ENCODE assay signal across 29 cellular contexts in genomic region chr2:143594745-143595144, GRCh38.
"Had no signal": no experiment of that assay in that cellular context is flagged by ENCODE, and none has a peak within 500 bp of the region (broad histone marks: within the 10 kb centered on the region; RNA-seq: fewer than 3 reads in every experiment).

No MANE protein-coding gene starts in this region.

- H3K9me3 ChIP-seq: colonic mucosa, esophagus muscularis mucosa, esophagus squamous epithelium, gastrocnemius medialis, gastroesophageal sphincter, heart left ventricle, heart right ventricle had no signal

- ATAC-seq: effector memory CD8-positive, alpha-beta T cell; esophagus mucosa; foreskin keratinocyte; gastrocnemius medialis; gastroesophageal sphincter; heart left ventricle; heart right ventricle had no signal

- FAIRE-seq: colon, endometrium, endothelial cell of umbilical vein, frontal cortex had no signal

- H3K9me3 Mint-ChIP-seq: dendritic cell treated with granulocyte-macrophage colony-stimulating factor and Interleukin-4, amounts not matched to agents 40 ng/mL and 50 ng/mL, for 4 days; effector memory CD8-positive, alpha-beta T cell; endodermal cell had no signal

- H3K4me3 ChIP-seq: colonic mucosa, coronary artery, dorsolateral prefrontal cortex, esophagus muscularis mucosa, esophagus squamous epithelium, gastrocnemius medialis, gastroesophageal sphincter, heart left ventricle, heart right ventricle had no signal

- H3K4me3 Mint-ChIP-seq: dendritic cell treated with granulocyte-macrophage colony-stimulating factor and Interleukin-4, amounts not matched to agents 40 ng/mL and 50 ng/mL, for 4 days; effector memory CD8-positive, alpha-beta T cell; endodermal cell had no signal

- DNase-seq: colonic mucosa; cortex of kidney; dermis blood vessel endothelial cell; dorsolateral prefrontal cortex; effector CD4-positive, alpha-beta T cell; effector CD8-positive, alpha-beta T cell; effector memory CD4-positive, alpha-beta T cell; effector memory CD8-positive, alpha-beta T cell; endodermal cell; erythroblast; esophagus squamous epithelium; foreskin fibroblast; foreskin keratinocyte; foreskin melanocyte; gastrocnemius medialis; glutamatergic neuron; head of caudate nucleus; heart left ventricle; heart right ventricle had no signal

- H3K27ac Mint-ChIP-seq: dendritic cell treated with granulocyte-macrophage colony-stimulating factor and Interleukin-4, amounts not matched to agents 40 ng/mL and 50 ng/mL, for 4 days; effector memory CD8-positive, alpha-beta T cell; endodermal cell had no signal

- H3K36me3 ChIP-seq: colonic mucosa, esophagus muscularis mucosa, esophagus squamous epithelium, gastrocnemius medialis, gastroesophageal sphincter, heart left ventricle, heart right ventricle had no signal

- H3K4me1 ChIP-seq: colonic mucosa, esophagus muscularis mucosa, esophagus squamous epithelium, foreskin keratinocyte, gastrocnemius medialis, gastroesophageal sphincter, heart left ventricle, heart right ventricle had no signal

- H3K27me3 ChIP-seq: colonic mucosa, dorsolateral prefrontal cortex, esophagus muscularis mucosa, esophagus squamous epithelium, foreskin keratinocyte, gastrocnemius medialis, gastroesophageal sphincter, heart left ventricle, heart right ventricle had no signal

- H3K27ac ChIP-seq: colonic mucosa, coronary artery, dorsolateral prefrontal cortex, epithelial cell of prostate, esophagus muscularis mucosa, esophagus squamous epithelium, foreskin keratinocyte, gastrocnemius medialis, gastroesophageal sphincter, heart left ventricle, heart right ventricle had no signal
